Comparison of ENCODE assay signal across 8 cellular contexts in the genomic region with DNA sequence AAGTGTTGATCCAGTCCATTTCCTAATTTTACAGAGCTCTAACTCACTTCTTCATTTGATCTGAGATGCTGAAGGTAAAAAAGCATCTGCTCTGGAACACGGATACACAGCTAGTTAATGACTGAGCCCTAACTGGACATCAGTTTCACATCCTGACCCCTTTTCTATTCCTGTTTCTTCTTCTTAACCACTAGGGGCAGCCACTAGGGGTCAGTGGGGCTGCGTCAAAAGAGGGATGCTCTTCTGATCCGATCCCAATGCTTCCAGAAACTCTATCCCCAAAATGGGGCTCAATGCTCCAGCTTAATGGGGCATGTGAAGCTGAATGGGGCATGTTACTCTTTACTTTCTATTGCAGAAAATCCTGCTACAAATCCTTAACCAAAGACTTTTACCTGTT. TPM values are rescaled to one million over a fixed set of nuclear protein-coding genes. Genes with fewer than 3 reads are reported as not detected.
DNase-seq lines count a peak whose midpoint lies in the region; ATAC-seq and TF ChIP-seq lines count a peak whose summit lies in the region.

No MANE protein-coding gene starts in this region.

- H3K4me2 ChIP-seq in KMS-11, result no peak overlapping the region

- intact Hi-C loops in mucosa of descending colon (cut with DNase I, micrococcal nuclease), result no loop called here

- no peaks in the 10 kb centered on the region for H3K9me3 ChIP-seq in mucosa of descending colon

- H3K4me3 ChIP-seq in KMS-11 (IDR thresholded peaks at IDR 0.05; ENCODE audit: insufficient read depth, low read depth, low read length) (no peak overlapping the region), mucosa of descending colon (no peak overlapping the region)

- TF ChIP-seq CTCF in KMS-11 (conservative IDR thresholded peaks at IDR 0.05; ENCODE audit: low read depth, low read length) (peak; percentile 38; the same call in 1 of the 2 replicates), mucosa of descending colon (IDR thresholded peaks at IDR 0.05) (no peak)

- H3K4me1 ChIP-seq in KMS-11 (ENCODE audit: low read depth, poor library complexity, severe bottlenecking) (no peaks in the 10 kb centered on the region), mucosa of descending colon (ENCODE audit: low read depth) (no peaks in the 10 kb centered on the region)

- H3K79me2 ChIP-seq in KMS-11 (ENCODE audit: insufficient read depth, low read depth), result no peaks in the 10 kb centered on the region

- DNase-seq in EH (ENCODE audit: low read depth) (peak; percentile 43), astrocyte of the hippocampus (ENCODE audit: low read depth, low spot score) (peak; percentile 21), mucosa of descending colon (peak in 1 of 3 donors; percentile 30), mesenteric fat pad (ENCODE audit: low spot score) (no peak), SKM-1 (lab: John Stamatoyannopoulos, UW; ENCODE audit: unreplicated experiment) (no peak)

- H3K36me3 ChIP-seq in KMS-11 (ENCODE audit: insufficient read depth) (no peaks in the 10 kb centered on the region), mucosa of descending colon (ENCODE audit: low read depth) (no peaks in the 10 kb centered on the region)

- no peak overlapping the region for H2AFZ ChIP-seq in KMS-11 (ENCODE audit: low read depth)

- no peaks in the 10 kb centered on the region for H4K20me1 ChIP-seq in KMS-11 (ENCODE audit: insufficient read depth)

- no peak overlapping the region for H3K9ac ChIP-seq in KMS-11

- H3K27ac ChIP-seq in KMS-11, result no peak overlapping the region

- H3K27me3 ChIP-seq in KMS-11 (ENCODE audit: insufficient read depth, low read depth), result no peaks in the 10 kb centered on the region

- ATAC-seq in mucosa of descending colon (peak; percentile 27), HG03139 (IDR thresholded peaks at IDR 0.05; ENCODE audit: unreplicated experiment) (no peak), GM21367 (IDR thresholded peaks at IDR 0.05; ENCODE audit: unreplicated experiment) (no peak)

RNA-seq across cellular contexts. Expression of gene PHKA2, which starts 33.4 kb away (rescaled TPM):
- total RNA-seq in mucosa of descending colon, result 10 to 100 TPM; 23.5 to 41.8 (median 33.6) TPM
- 22.4 TPM for total RNA-seq in mesenteric fat pad

Comparison
In these comparisons a context has a peak if more than half of its experiments do, and no peak if none do; other contexts are left out.
1. DNase-seq: peak in EH (single experiment) and astrocyte of the hippocampus (single experiment); none in mesenteric fat pad (single experiment) and SKM-1 (single experiment).